Comparison of ENCODE assay signal across 8 cellular contexts in genomic region chr15:84598993-84599392, GRCh38. TPM values are rescaled to one million over a fixed set of nuclear protein-coding genes. Genes with fewer than 3 reads are reported as not detected.
DNase-seq lines count a peak whose midpoint lies in the region; ATAC-seq and TF ChIP-seq lines count a peak whose summit lies in the region.

No MANE protein-coding gene starts in this region.

- peak; percentile 20 for ATAC-seq in activated CD4-positive, alpha-beta T cell treated with anti-CD3 and anti-CD28 coated beads for 36 hours
- ATAC-seq in HG03097 (IDR thresholded peaks at IDR 0.05; ENCODE audit: low FRiP score, unreplicated experiment) = no peak
- no peak for ATAC-seq in GM21360 (IDR thresholded peaks at IDR 0.05; ENCODE audit: unreplicated experiment)

- H3K4me2 ChIP-seq in Karpas-422 (ENCODE audit: low read depth, low read length, poor library complexity, severe bottlenecking) = peak overlapping the region; percentile 54

- no peaks in the 10 kb centered on the region for H3K27me3 ChIP-seq in Karpas-422 (ENCODE audit: low read length)

- peak overlapping the region; percentile 42; the same call in 1 of the 2 replicates for H3K27ac ChIP-seq in Karpas-422 (ENCODE audit: low read length)

- H3K9ac ChIP-seq in Karpas-422 (ENCODE audit: low read length) = peak overlapping the region; percentile 44

- peaks cover 16% of the 10 kb centered on the region for H3K79me2 ChIP-seq in Karpas-422 (ENCODE audit: low read length)

- intact Hi-C loops in activated CD4-positive, alpha-beta T cell treated with anti-CD3 and anti-CD28 coated beads for 36 hours (cut with DNase I, micrococcal nuclease) = loop anchor here (1.0 to 5.0 kb wide), 3 partner anchors 233 to 329 kb away; no protein-coding TSS in a partner anchor

- no peaks in the 10 kb centered on the region for H3K36me3 ChIP-seq in Karpas-422 (ENCODE audit: insufficient read depth, low read length)

- POLR2A ChIA-PET in activated CD4-positive, alpha-beta T cell treated with anti-CD3 and anti-CD28 coated beads for 36 hours (lab: Charles Lee) = interaction anchor here (0.5 to 1.3 kb wide), 3 partner anchors 9 to 57 kb away, joined by 3 to 5 read pairs (median 3); no protein-coding TSS in a partner anchor

- H3K9me3 ChIP-seq in Karpas-422 (ENCODE audit: low read length) = no peaks in the 10 kb centered on the region

- peaks cover 50% of the 10 kb centered on the region for H3K4me1 Mint-ChIP-seq in activated CD4-positive, alpha-beta T cell treated with anti-CD3 and anti-CD28 coated beads for 36 hours
- H3K4me1 Mint-ChIP-seq in T-helper 1 cell treated with Interleukin-12 subunit alpha and Interleukin-12 subunit beta and Interleukin-4 antibody, amounts not matched to agents 30 μg/mL and 1 μg/mL, for 36 hours (ENCODE audit: low read depth) = peaks cover 44% of the 10 kb centered on the region
- H3K4me1 Mint-ChIP-seq in osteocyte (ENCODE audit: unreplicated experiment) = peaks cover 25% of the 10 kb centered on the region

- peak overlapping the region; percentile 14; the same call in 1 of the 2 replicates for H3K4me3 ChIP-seq in Karpas-422 (ENCODE audit: low read length)

- H3K27ac Mint-ChIP-seq in activated CD4-positive, alpha-beta T cell treated with anti-CD3 and anti-CD28 coated beads for 36 hours = no peak overlapping the region
- peak overlapping the region; percentile 18 for H3K27ac Mint-ChIP-seq in T-helper 1 cell treated with Interleukin-12 subunit alpha and Interleukin-12 subunit beta and Interleukin-4 antibody, amounts not matched to agents 30 μg/mL and 1 μg/mL, for 36 hours
- no peak overlapping the region for H3K27ac Mint-ChIP-seq in osteocyte (ENCODE audit: unreplicated experiment)

- no peak overlapping the region for H3K4me3 Mint-ChIP-seq in activated CD4-positive, alpha-beta T cell treated with anti-CD3 and anti-CD28 coated beads for 36 hours
- H3K4me3 Mint-ChIP-seq in T-helper 1 cell treated with Interleukin-12 subunit alpha and Interleukin-12 subunit beta and Interleukin-4 antibody, amounts not matched to agents 30 μg/mL and 1 μg/mL, for 36 hours = peak overlapping the region; percentile 60
- H3K4me3 Mint-ChIP-seq in osteocyte (ENCODE audit: unreplicated experiment) = peak overlapping the region; percentile 42

- TF ChIP-seq CTCF in osteocyte (IDR thresholded peaks at IDR 0.05) = peak; percentile 72

- H2AFZ ChIP-seq in Karpas-422 (ENCODE audit: low read length) = peak overlapping the region; percentile 66

- H3K27me3 Mint-ChIP-seq in activated CD4-positive, alpha-beta T cell treated with anti-CD3 and anti-CD28 coated beads for 36 hours = no peaks in the 10 kb centered on the region
- H3K27me3 Mint-ChIP-seq in T-helper 1 cell treated with Interleukin-12 subunit alpha and Interleukin-12 subunit beta and Interleukin-4 antibody, amounts not matched to agents 30 μg/mL and 1 μg/mL, for 36 hours (ENCODE audit: low read depth) = no peaks in the 10 kb centered on the region
- H3K27me3 Mint-ChIP-seq in osteocyte (ENCODE audit: unreplicated experiment) = peaks cover 8% of the 10 kb centered on the region

- H4K20me1 ChIP-seq in Karpas-422 (ENCODE audit: insufficient read depth, low read depth, low read length) = no peaks in the 10 kb centered on the region

- H3K9me2 ChIP-seq in Karpas-422 (replicated peaks; ENCODE audit: insufficient read depth, low read length) = no peaks in the 10 kb centered on the region

- CTCF ChIA-PET in activated CD4-positive, alpha-beta T cell treated with anti-CD3 and anti-CD28 coated beads for 36 hours (lab: Charles Lee) = interaction anchor here (0.6 to 4.2 kb wide), 24 partner anchors 10 to 486 kb away, joined by 3 to 17 read pairs (median 4); partner anchors contain the start of gene WDR73

- H3K9me3 Mint-ChIP-seq in activated CD4-positive, alpha-beta T cell treated with anti-CD3 and anti-CD28 coated beads for 36 hours (ENCODE audit: low read depth) = no peaks in the 10 kb centered on the region
- no peaks in the 10 kb centered on the region for H3K9me3 Mint-ChIP-seq in T-helper 1 cell treated with Interleukin-12 subunit alpha and Interleukin-12 subunit beta and Interleukin-4 antibody, amounts not matched to agents 30 μg/mL and 1 μg/mL, for 36 hours
- no peaks in the 10 kb centered on the region for H3K9me3 Mint-ChIP-seq in osteocyte (ENCODE audit: unreplicated experiment)

- peaks cover 44% of the 10 kb centered on the region for H3K4me1 ChIP-seq in Karpas-422 (ENCODE audit: low read length)

- peak; percentile 70 for DNase-seq in activated CD4-positive, alpha-beta T cell treated with anti-CD3 and anti-CD28 coated beads for 36 hours
- DNase-seq in activated CD4-positive, alpha-beta T cell treated with anti-CD3 and anti-CD28 coated beads, Interleukin-2, amount 50 U/mL, for 1 hour = no peak
- peak; percentile 62 for DNase-seq in Karpas-422
- peak; percentile 80 to 84 for DNase-seq in erythroblast (lab: John Stamatoyannopoulos, UW)
- DNase-seq in osteocyte (ENCODE audit: extremely low spot score, unreplicated experiment) = no peak

- no peak for TF ChIP-seq POLR2A in erythroblast (IDR thresholded peaks at IDR 0.05; ENCODE audit: low read length)

- H3K36me3 Mint-ChIP-seq in activated CD4-positive, alpha-beta T cell treated with anti-CD3 and anti-CD28 coated beads for 36 hours (ENCODE audit: low read depth) = no peaks in the 10 kb centered on the region
- H3K36me3 Mint-ChIP-seq in T-helper 1 cell treated with Interleukin-12 subunit alpha and Interleukin-12 subunit beta and Interleukin-4 antibody, amounts not matched to agents 30 μg/mL and 1 μg/mL, for 36 hours (ENCODE audit: low read depth) = peaks cover 3% of the 10 kb centered on the region
- peaks cover 4% of the 10 kb centered on the region for H3K36me3 Mint-ChIP-seq in osteocyte (ENCODE audit: unreplicated experiment)

RNA-seq across cellular contexts. Expression of gene ZSCAN2, which starts 1.8 kb away (rescaled TPM):
- 1 to 10 TPM; 5.1 to 5.4 TPM for total RNA-seq in activated CD4-positive, alpha-beta T cell treated with anti-CD3 and anti-CD28 coated beads for 36 hours
- total RNA-seq in Karpas-422 (2014; rRNA removed; shearing (Covaris generic); ENCODE audit: low replicate concordance) = 21.8 and 27.2 TPM in 2 replicates
- 20.6 and 23.8 TPM in 2 replicates for total RNA-seq in osteocyte

RNA-seq across cellular contexts. Expression of gene WDR73, which starts 55.1 kb away (rescaled TPM):
- 10 to 100 TPM; 12.4 to 13.3 TPM for total RNA-seq in activated CD4-positive, alpha-beta T cell treated with anti-CD3 and anti-CD28 coated beads for 36 hours
- total RNA-seq in Karpas-422 (2014; rRNA removed; shearing (Covaris generic); ENCODE audit: low replicate concordance) = 35.7 and 36.1 TPM in 2 replicates
- 22.2 and 25.2 TPM in 2 replicates for total RNA-seq in osteocyte

RNA-seq across cellular contexts. Expression of gene NMB, which starts 59.0 kb away (rescaled TPM):
- 1 to 10 TPM; 2.7 to 4.0 TPM for total RNA-seq in activated CD4-positive, alpha-beta T cell treated with anti-CD3 and anti-CD28 coated beads for 36 hours
- total RNA-seq in Karpas-422 (2014; rRNA removed; shearing (Covaris generic); ENCODE audit: low replicate concordance) = 15.1 and 17.2 TPM in 2 replicates
- total RNA-seq in osteocyte = 4.4 and 4.7 TPM in 2 replicates

Comparison
In these comparisons a context has a peak if more than half of its experiments do, and no peak if none do; other contexts are left out.
1. DNase-seq: peak in activated CD4-positive, alpha-beta T cell treated with anti-CD3 and anti-CD28 coated beads for 36 hours (single experiment), Karpas-422 (single experiment) and erythroblast (2 of 2); none in activated CD4-positive, alpha-beta T cell treated with anti-CD3 and anti-CD28 coated beads, Interleukin-2, amount 50 U/mL, for 1 hour (single experiment) and osteocyte (single experiment).